30 cellular contexts compared by ENCODE assay signal in genomic region chr5:55737793-55738192, GRCh38. TPM values are rescaled to one million over a fixed set of nuclear protein-coding genes. Genes with fewer than 3 reads are reported as not detected.
"Had no signal": no experiment of that assay in that cellular context is flagged by ENCODE, and none has a peak within 500 bp of the region (broad histone marks: within the 10 kb centered on the region; RNA-seq: fewer than 3 reads in every experiment).

TSS of gene DDX4 (plus strand) at chr5:55738061. CDS start at chr5:55738964, 903 bp downstream.

- FAIRE-seq: astrocyte, TTC549 had no signal

- H3K27ac ChIP-seq: adrenal gland, body of pancreas, breast epithelium, SJCRH30, SK-N-MC had no signal

- DNase-seq: activated CD4-positive, alpha-beta T cell treated with anti-CD3 and anti-CD28 coated beads for 36 hours; activated CD4-positive, alpha-beta T cell treated with anti-CD3 and anti-CD28 coated beads, Interleukin-2, amount 10 ng/mL, durations not matched to agents 7 days and 5 days; activated CD4-positive, alpha-beta T cell treated with anti-CD3 and anti-CD28 coated beads, Interleukin-2, amount 50 U/mL, for 48 hours; activated CD8-positive, alpha-beta T cell treated with anti-CD3 and anti-CD28 coated beads, Interleukin-2, amount 10 ng/mL, durations not matched to agents 7 days and 5 days; activated gamma-delta T cell treated with Interleukin-2 at 50 U/mL for 16 hours; activated naive CD4-positive, alpha-beta T cell treated with anti-CD3 and anti-CD28 coated beads for 36 hours; activated T-cell treated with anti-CD3 and anti-CD28 coated beads, Interleukin-2, amount 50 U/mL, for 24 hours; adrenal gland; body of pancreas; Karpas-422; NCI-H1048; NCI-H1105 treated with DMSO at 0.1 percent for 48 hours; NCI-H1436; NCI-H1694 treated with DMSO at 0.1 percent for 48 hours; NCI-H2029; NCI-H345; NCI-H524 treated with DMSO at 0.1 percent for 48 hours; SHP77; SJCRH30 had no signal

- H3K4me1 ChIP-seq: adrenal gland, breast epithelium had no signal

- H3K4me3 ChIP-seq: adrenal gland, body of pancreas, breast epithelium, SJCRH30, SK-N-MC had no signal

- H3K9me3 ChIP-seq: body of pancreas, breast epithelium, SJCRH30 had no signal

- ATAC-seq: activated CD4-positive, alpha-beta T cell treated with anti-CD3 and anti-CD28 coated beads for 36 hours; activated CD4-positive, CD25-positive, alpha-beta regulatory T cell treated with anti-CD3 and anti-CD28 coated beads, Interleukin-2, amount 50 U/mL, for 24 hours; activated CD8-positive, alpha-beta T cell treated with anti-CD3 and anti-CD28 coated beads, Interleukin-2, amount 10 ng/mL, durations not matched to agents 7 days and 5 days; activated naive CD4-positive, alpha-beta T cell treated with anti-CD3 and anti-CD28 coated beads, Interleukin-2, amount 50 U/mL, for 72 hours; body of pancreas; Panc1 had no signal

- H3K27me3 ChIP-seq: adrenal gland, body of pancreas, breast epithelium, SJCRH30 had no signal

- H3K36me3 ChIP-seq: adrenal gland, breast epithelium, SJCRH30 had no signal

RNA-seq across cellular contexts. Expression of gene DDX4, which starts in this region (rescaled TPM):
- total RNA-seq: activated CD4-positive, alpha-beta T cell treated with anti-CD3 and anti-CD28 coated beads for 36 hours; activated naive CD4-positive, alpha-beta T cell treated with anti-CD3 and anti-CD28 coated beads, Interleukin-2, amount 50 U/mL, for 72 hours; adrenal gland; astrocyte; body of pancreas; breast epithelium; cardiac septum; MCF 10A; NCI-H460; RPMI7951; SJCRH30 had no signal
- polyA plus RNA-seq: adrenal gland had no signal
